Comparison of ENCODE assay signal across 16 cellular contexts in genomic region chr5:139377226-139377625, GRCh38. TPM values are rescaled to one million over a fixed set of nuclear protein-coding genes. Genes with fewer than 3 reads are reported as not detected.
"Had no signal": no experiment of that assay in that cellular context is flagged by ENCODE, and none has a peak within 500 bp of the region (broad histone marks: within the 10 kb centered on the region; RNA-seq: fewer than 3 reads in every experiment).

No MANE protein-coding gene starts in this region.

- H3K27me3 ChIP-seq: brain microvascular endothelial cell, esophagus squamous epithelium, testis had no signal

- H3K27ac Mint-ChIP-seq: activated CD4-positive, alpha-beta memory T cell treated with anti-CD3 and anti-CD28 coated beads for 36 hours; stimulated activated naive CD8-positive, alpha-beta T cell treated with anti-CD3 and anti-CD28 coated beads, Interleukin-15, Interleukin-2, amounts not matched to agents 100 ng/mL and 50 ng/mL, for 24 hours had no signal

- H3K27me3 Mint-ChIP-seq: activated CD4-positive, alpha-beta memory T cell treated with anti-CD3 and anti-CD28 coated beads for 36 hours; stimulated activated naive CD8-positive, alpha-beta T cell treated with anti-CD3 and anti-CD28 coated beads, Interleukin-15, Interleukin-2, amounts not matched to agents 100 ng/mL and 50 ng/mL, for 24 hours had no signal

- H3K4me1 ChIP-seq: testis had no signal

- H3K9me3 Mint-ChIP-seq: activated CD4-positive, alpha-beta memory T cell treated with anti-CD3 and anti-CD28 coated beads for 36 hours; natural killer cell; stimulated activated naive CD8-positive, alpha-beta T cell treated with anti-CD3 and anti-CD28 coated beads, Interleukin-15, Interleukin-2, amounts not matched to agents 100 ng/mL and 50 ng/mL, for 24 hours had no signal

- H3K4me3 Mint-ChIP-seq: activated CD4-positive, alpha-beta memory T cell treated with anti-CD3 and anti-CD28 coated beads for 36 hours; natural killer cell; stimulated activated naive CD8-positive, alpha-beta T cell treated with anti-CD3 and anti-CD28 coated beads, Interleukin-15, Interleukin-2, amounts not matched to agents 100 ng/mL and 50 ng/mL, for 24 hours had no signal

- H3K4me3 ChIP-seq: esophagus squamous epithelium, mucosa of descending colon had no signal

- H3K36me3 Mint-ChIP-seq: activated CD4-positive, alpha-beta memory T cell treated with anti-CD3 and anti-CD28 coated beads for 36 hours; natural killer cell had no signal

- DNase-seq: activated CD4-positive, alpha-beta memory T cell treated with anti-CD3 and anti-CD28 coated beads for 36 hours; activated naive CD4-positive, alpha-beta T cell treated with anti-CD3 and anti-CD28 coated beads, Interleukin-2, amount 50 U/mL, for 16 hours; amygdala; brain microvascular endothelial cell; esophagus squamous epithelium; foreskin fibroblast; glutamatergic neuron; mammary epithelial cell; natural killer cell; stimulated activated CD4-positive, alpha-beta T cell treated with anti-CD3 and anti-CD28 coated beads, Interleukin-15, amount 100 ng/mL, for 24 hours; stimulated activated CD4-positive, alpha-beta T cell treated with anti-CD3 and anti-CD28 coated beads, Interleukin-4, amount 100 ng/mL, for 24 hours; testis had no signal

- ATAC-seq: mucosa of descending colon, natural killer cell had no signal

- H3K9me3 ChIP-seq: esophagus squamous epithelium, mucosa of descending colon, testis had no signal

- H3K27ac ChIP-seq: brain microvascular endothelial cell, esophagus squamous epithelium, testis had no signal

RNA-seq across cellular contexts. Expression of gene SLC23A1, which starts 5.9 kb away (rescaled TPM):
- total RNA-seq: mammary epithelial cell, natural killer cell, omental fat pad, testis, urinary bladder had no signal
- polyA plus RNA-seq: mammary epithelial cell, urinary bladder had no signal

RNA-seq across cellular contexts. Expression of gene MZB1, which starts 12.5 kb away (rescaled TPM):
- total RNA-seq: mammary epithelial cell had no signal
- polyA plus RNA-seq: mammary epithelial cell had no signal
